In the genomic region with DNA sequence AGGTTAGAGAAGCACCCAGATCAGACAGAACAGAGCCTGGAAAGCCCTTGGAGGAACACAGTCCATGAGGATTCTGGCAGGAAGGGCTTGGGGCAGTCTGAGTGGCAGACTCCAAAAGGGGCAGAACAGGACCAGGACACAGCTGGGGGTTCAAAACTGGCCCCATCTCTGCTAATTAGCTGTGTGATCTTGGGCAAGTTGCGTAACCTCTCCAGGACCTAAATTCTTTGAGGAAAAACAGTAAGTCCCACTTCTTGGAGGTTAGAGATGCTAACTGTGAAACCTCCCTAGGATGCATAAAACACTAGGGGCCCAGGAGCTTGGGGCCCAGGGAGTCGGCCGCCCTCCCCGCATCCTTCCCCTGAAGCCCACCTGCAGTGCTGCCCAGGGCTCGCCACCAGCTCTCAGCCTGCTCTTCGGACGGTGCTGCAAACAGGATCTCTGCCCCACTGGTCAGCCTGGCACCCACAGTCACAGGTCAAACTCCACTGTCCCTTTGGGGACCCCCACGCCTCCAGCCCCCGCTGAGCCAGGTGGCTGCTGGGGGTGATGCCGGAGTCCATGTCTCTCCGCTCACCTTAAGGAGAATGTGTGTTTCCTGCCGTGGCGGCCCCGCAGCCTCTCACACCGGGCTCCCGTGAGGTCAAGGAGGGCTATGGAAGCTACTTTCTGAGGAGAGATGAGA, we compare ENCODE assay signal across 2 cellular contexts.
A peak's percentile ranks its signal among the peaks of the same experiment; 100 is the strongest.
TF ChIP-seq lines count a peak whose summit lies in the region.

No MANE protein-coding gene starts in this region.

TF ChIP-seq in H1, 55 proteins besides CTCF, POLR2A, EP300 and RAD21:
- TF ChIP-seq BACH1 (IDR thresholded peaks at IDR 0.05; ENCODE audit: low read length) (no peak), CEBPB (IDR thresholded peaks at IDR 0.05; ENCODE audit: low read depth, low read length) (peak; percentile 78)

TF ChIP-seq in SK-N-SH, 30 proteins besides CTCF, POLR2A, EP300 and RAD21:
- TF ChIP-seq FOSL2 (IDR thresholded peaks at IDR 0.05; ENCODE audit: borderline replicate concordance, low read depth) (no peak), MXI1 (IDR thresholded peaks at IDR 0.05; ENCODE audit: low read depth, low read length) (no peak), RXRA (IDR thresholded peaks at IDR 0.05; ENCODE audit: borderline replicate concordance, low read depth) (no peak), MAX (IDR thresholded peaks at IDR 0.05; ENCODE audit: low read depth) (no peak), SIN3A (IDR thresholded peaks at IDR 0.05; ENCODE audit: borderline replicate concordance, low read depth, low read length) (no peak), TAF1 (IDR thresholded peaks at IDR 0.05; ENCODE audit: borderline replicate concordance, low read depth, low read length) (no peak), FOXJ3 (CRISPR knock-in tag; IDR thresholded peaks at IDR 0.05) (no peak), POLR2AphosphoS5 (IDR thresholded peaks at IDR 0.05; ENCODE audit: low read depth, low read length) (no peak), TEAD4 (IDR thresholded peaks at IDR 0.05; ENCODE audit: borderline replicate concordance, insufficient read depth) (no peak), TCF12 (IDR thresholded peaks at IDR 0.05) (no peak), JUND (IDR thresholded peaks at IDR 0.05) (no peak), EZH2phosphoT487 (IDR thresholded peaks at IDR 0.05; ENCODE audit: borderline replicate concordance, low read depth) (no peak), RCOR1 (IDR thresholded peaks at IDR 0.05; ENCODE audit: low read length) (no peak), SMC3 (IDR thresholded peaks at IDR 0.05; ENCODE audit: low read depth, low read length) (no peak)
- TF ChIP-seq, protein P1, sequence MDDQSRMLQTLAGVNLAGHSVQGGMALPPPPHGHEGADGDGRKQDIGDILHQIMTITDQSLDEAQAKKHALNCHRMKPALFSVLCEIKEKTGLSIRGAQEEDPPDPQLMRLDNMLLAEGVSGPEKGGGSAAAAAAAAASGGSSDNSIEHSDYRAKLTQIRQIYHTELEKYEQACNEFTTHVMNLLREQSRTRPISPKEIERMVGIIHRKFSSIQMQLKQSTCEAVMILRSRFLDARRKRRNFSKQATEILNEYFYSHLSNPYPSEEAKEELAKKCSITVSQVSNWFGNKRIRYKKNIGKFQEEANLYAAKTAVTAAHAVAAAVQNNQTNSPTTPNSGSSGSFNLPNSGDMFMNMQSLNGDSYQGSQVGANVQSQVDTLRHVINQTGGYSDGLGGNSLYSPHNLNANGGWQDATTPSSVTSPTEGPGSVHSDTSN (IDR thresholded peaks at IDR 0.05) = no peak
